Comparison of ENCODE assay signal across 35 cellular contexts in the genomic region with DNA sequence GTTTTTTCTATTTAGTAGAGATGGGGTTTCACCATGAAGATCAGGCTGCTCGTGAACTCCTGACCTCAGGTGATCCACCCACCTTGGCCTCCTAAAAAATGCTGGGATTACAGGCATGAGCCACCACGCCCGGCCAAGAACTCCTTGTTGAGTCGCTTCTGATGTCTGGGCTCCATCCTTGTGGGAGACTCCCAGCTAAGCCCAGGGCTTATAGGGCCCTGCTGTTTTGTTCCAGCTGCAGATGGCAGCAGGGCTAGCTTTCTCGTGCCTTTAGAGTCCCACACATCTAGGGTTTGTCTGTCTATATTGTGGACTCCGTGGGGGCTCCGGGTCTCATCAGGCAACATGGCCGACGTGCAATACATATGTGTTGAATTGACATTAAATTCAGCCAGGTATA.
"Had no signal": no experiment of that assay in that cellular context is flagged by ENCODE, and none has a peak within 500 bp of the region (broad histone marks: within the 10 kb centered on the region; RNA-seq: fewer than 3 reads in every experiment).

No MANE protein-coding gene starts in this region.

- ATAC-seq: activated CD8-positive, alpha-beta T cell treated with anti-CD3 and anti-CD28 coated beads for 36 hours; activated naive CD8-positive, alpha-beta T cell treated with anti-CD3 and anti-CD28 coated beads, Interleukin-2, amount 50 U/mL, for 24 hours; activated T-cell treated with anti-CD3 and anti-CD28 coated beads, Interleukin-2, amount 50 U/mL, for 4 hours; activated T-cell treated with anti-CD3 and anti-CD28 coated beads, Interleukin-2, amount 50 U/mL, for 72 hours; activated T-helper 17 cell treated with anti-CD3 and anti-CD28 coated beads, Interleukin-2, amount 50 U/mL, for 72 hours had no signal

- H3K4me1 Mint-ChIP-seq: activated B cell treated with CpG ODN at 0.5 μM for 24 hours; activated CD4-positive, alpha-beta T cell treated with anti-CD3 and anti-CD28 coated beads, Interleukin-2, amount 10 ng/mL, durations not matched to agents 24 days and 14 days had no signal

- H3K9me3 Mint-ChIP-seq: activated B cell treated with CpG ODN at 0.5 μM for 24 hours; activated CD4-positive, alpha-beta memory T cell treated with anti-CD3 and anti-CD28 coated beads for 36 hours; activated CD4-positive, alpha-beta T cell treated with anti-CD3 and anti-CD28 coated beads, Interleukin-2, amount 10 ng/mL, durations not matched to agents 24 days and 14 days; activated CD8-positive, alpha-beta T cell treated with anti-CD3 and anti-CD28 coated beads for 36 hours; activated naive CD4-positive, alpha-beta T cell treated with anti-CD3 and anti-CD28 coated beads for 36 hours; activated naive CD8-positive, alpha-beta T cell treated with anti-CD3 and anti-CD28 coated beads, Interleukin-2, amount 10 ng/mL, durations not matched to agents 7 days and 5 days; activated naive CD8-positive, alpha-beta T cell treated with anti-CD3 and anti-CD28 coated beads, Interleukin-2, amount 50 U/mL, for 24 hours; activated T-cell treated with anti-CD3 and anti-CD28 coated beads, Interleukin-2, amount 50 U/mL, for 4 hours; activated T-cell treated with anti-CD3 and anti-CD28 coated beads, Interleukin-2, amount 50 U/mL, for 72 hours; activated T-helper 1 cell treated with anti-CD3 and anti-CD28 coated beads, Interleukin-12 subunit alpha, Interleukin-12 subunit beta, Interleukin-2, Interleukin-4 antibody, amounts not matched to agents 30 ng/mL and 10 ng/mL and 1 ng/mL, durations not matched to agents 14 hours and 24 hours and 36 hours; activated T-helper 17 cell treated with anti-CD3 and anti-CD28 coated beads, Interleukin-2, amount 50 U/mL, for 72 hours; central memory CD8-positive, alpha-beta T cell; T-helper 1 cell treated with Interleukin-12 subunit alpha and Interleukin-12 subunit beta and Interleukin-4 antibody, amounts not matched to agents 30 μg/mL and 1 μg/mL, for 36 hours; T-helper 2 cell treated with Interferon-gamma antibody and Interleukin-4, amounts not matched to agents 5 μg/mL and 100 μg/mL, for 36 hours had no signal

- H3K27me3 Mint-ChIP-seq: activated B cell treated with CpG ODN at 0.5 μM for 24 hours; activated CD4-positive, alpha-beta memory T cell treated with anti-CD3 and anti-CD28 coated beads for 36 hours; activated CD8-positive, alpha-beta T cell treated with anti-CD3 and anti-CD28 coated beads for 36 hours; activated naive CD8-positive, alpha-beta T cell treated with anti-CD3 and anti-CD28 coated beads, Interleukin-2, amount 50 U/mL, for 24 hours; activated T-helper 17 cell treated with anti-CD3 and anti-CD28 coated beads, Interleukin-2, amount 50 U/mL, for 72 hours; central memory CD8-positive, alpha-beta T cell had no signal

- H3K9me3 ChIP-seq: ascending aorta had no signal

- DNase-seq: activated B cell treated with CpG ODN at 0.5 μM for 24 hours; activated CD4-positive, alpha-beta memory T cell treated with anti-CD3 and anti-CD28 coated beads for 36 hours; activated CD4-positive, alpha-beta T cell treated with anti-CD3 and anti-CD28 coated beads for 4 hours; activated CD4-positive, alpha-beta T cell treated with anti-CD3 and anti-CD28 coated beads, Interleukin-2, amount 10 ng/mL, durations not matched to agents 24 days and 14 days; activated CD4-positive, alpha-beta T cell treated with anti-CD3 and anti-CD28 coated beads, Interleukin-2, amount 50 U/mL, for 1 hour; activated CD4-positive, alpha-beta T cell treated with anti-CD3 and anti-CD28 coated beads, Interleukin-2, amount 50 U/mL, for 4 hours; activated CD4-positive, CD25-positive, alpha-beta regulatory T cell treated with anti-CD3 and anti-CD28 coated beads, Interleukin-2, amount 50 U/mL, for 72 hours; activated CD8-positive, alpha-beta memory T cell treated with anti-CD3 and anti-CD28 coated beads, Interleukin-2, amount 50 U/mL, for 4 hours; activated CD8-positive, alpha-beta T cell treated with anti-CD3 and anti-CD28 coated beads for 36 hours; activated effector memory CD4-positive, alpha-beta T cell treated with anti-CD3 and anti-CD28 coated beads, Interleukin-2, amount 50 U/mL, for 16 hours; activated gamma-delta T cell treated with Interleukin-2 at 50 U/mL for 16 hours; activated naive CD4-positive, alpha-beta T cell; activated naive CD4-positive, alpha-beta T cell treated with anti-CD3 and anti-CD28 coated beads for 36 hours; activated naive CD4-positive, alpha-beta T cell treated with anti-CD3 and anti-CD28 coated beads, Interleukin-2, amount 50 U/mL, for 16 hours; activated naive CD8-positive, alpha-beta T cell treated with anti-CD3 and anti-CD28 coated beads, Interleukin-2, amount 10 ng/mL, durations not matched to agents 7 days and 5 days; activated naive CD8-positive, alpha-beta T cell treated with anti-CD3 and anti-CD28 coated beads, Interleukin-2, amount 50 U/mL, for 24 hours; activated T-cell treated with anti-CD3 and anti-CD28 coated beads for 4 hours; activated T-cell treated with anti-CD3 and anti-CD28 coated beads, Interleukin-2, amount 50 U/mL, for 1 hour; activated T-cell treated with anti-CD3 and anti-CD28 coated beads, Interleukin-2, amount 50 U/mL, for 4 hours; activated T-cell treated with anti-CD3 and anti-CD28 coated beads, Interleukin-2, amount 50 U/mL, for 72 hours; amygdala; anterior cingulate cortex; caudate nucleus; cerebellar nuclear complex; T-helper 1 cell; T-helper 2 cell; T-helper 9 cell had no signal

- H3K36me3 Mint-ChIP-seq: activated CD4-positive, alpha-beta memory T cell treated with anti-CD3 and anti-CD28 coated beads for 36 hours; activated naive CD8-positive, alpha-beta T cell treated with anti-CD3 and anti-CD28 coated beads, Interleukin-2, amount 10 ng/mL, durations not matched to agents 7 days and 5 days; brain had no signal

- H3K36me3 ChIP-seq: ascending aorta, cardiac muscle cell had no signal

- H3K27ac Mint-ChIP-seq: activated B cell treated with CpG ODN at 0.5 μM for 24 hours; activated CD4-positive, alpha-beta memory T cell treated with anti-CD3 and anti-CD28 coated beads for 36 hours; activated CD4-positive, alpha-beta T cell treated with anti-CD3 and anti-CD28 coated beads, Interleukin-2, amount 10 ng/mL, durations not matched to agents 24 days and 14 days; activated CD8-positive, alpha-beta T cell treated with anti-CD3 and anti-CD28 coated beads for 36 hours; activated naive CD4-positive, alpha-beta T cell treated with anti-CD3 and anti-CD28 coated beads for 36 hours; activated naive CD8-positive, alpha-beta T cell treated with anti-CD3 and anti-CD28 coated beads, Interleukin-2, amount 10 ng/mL, durations not matched to agents 7 days and 5 days; activated naive CD8-positive, alpha-beta T cell treated with anti-CD3 and anti-CD28 coated beads, Interleukin-2, amount 50 U/mL, for 24 hours; activated T-cell treated with anti-CD3 and anti-CD28 coated beads, Interleukin-2, amount 50 U/mL, for 72 hours; activated T-helper 1 cell treated with anti-CD3 and anti-CD28 coated beads, Interleukin-12 subunit alpha, Interleukin-12 subunit beta, Interleukin-2, Interleukin-4 antibody, amounts not matched to agents 30 ng/mL and 10 ng/mL and 1 ng/mL, durations not matched to agents 14 hours and 24 hours and 36 hours; activated T-helper 17 cell treated with anti-CD3 and anti-CD28 coated beads, Interleukin-2, amount 50 U/mL, for 72 hours; T-helper 1 cell treated with Interleukin-12 subunit alpha and Interleukin-12 subunit beta and Interleukin-4 antibody, amounts not matched to agents 30 μg/mL and 1 μg/mL, for 36 hours; T-helper 2 cell treated with Interferon-gamma antibody and Interleukin-4, amounts not matched to agents 5 μg/mL and 100 μg/mL, for 36 hours had no signal

- H3K4me1 ChIP-seq: ascending aorta had no signal

- H3K4me3 ChIP-seq: ascending aorta, cardiac muscle cell had no signal

- H3K27me3 ChIP-seq: ascending aorta, cardiac muscle cell had no signal

- H3K4me3 Mint-ChIP-seq: activated B cell treated with CpG ODN at 0.5 μM for 24 hours; activated CD4-positive, alpha-beta memory T cell treated with anti-CD3 and anti-CD28 coated beads for 36 hours; activated CD4-positive, alpha-beta T cell treated with anti-CD3 and anti-CD28 coated beads, Interleukin-2, amount 10 ng/mL, durations not matched to agents 24 days and 14 days; activated CD8-positive, alpha-beta T cell treated with anti-CD3 and anti-CD28 coated beads for 36 hours; activated naive CD4-positive, alpha-beta T cell treated with anti-CD3 and anti-CD28 coated beads for 36 hours; activated naive CD8-positive, alpha-beta T cell treated with anti-CD3 and anti-CD28 coated beads, Interleukin-2, amount 10 ng/mL, durations not matched to agents 7 days and 5 days; activated naive CD8-positive, alpha-beta T cell treated with anti-CD3 and anti-CD28 coated beads, Interleukin-2, amount 50 U/mL, for 24 hours; activated T-cell treated with anti-CD3 and anti-CD28 coated beads, Interleukin-2, amount 50 U/mL, for 4 hours; activated T-cell treated with anti-CD3 and anti-CD28 coated beads, Interleukin-2, amount 50 U/mL, for 72 hours; activated T-helper 1 cell treated with anti-CD3 and anti-CD28 coated beads, Interleukin-12 subunit alpha, Interleukin-12 subunit beta, Interleukin-2, Interleukin-4 antibody, amounts not matched to agents 30 ng/mL and 10 ng/mL and 1 ng/mL, durations not matched to agents 14 hours and 24 hours and 36 hours; activated T-helper 17 cell treated with anti-CD3 and anti-CD28 coated beads, Interleukin-2, amount 50 U/mL, for 72 hours; brain; central memory CD8-positive, alpha-beta T cell; T-helper 1 cell treated with Interleukin-12 subunit alpha and Interleukin-12 subunit beta and Interleukin-4 antibody, amounts not matched to agents 30 μg/mL and 1 μg/mL, for 36 hours; T-helper 2 cell treated with Interferon-gamma antibody and Interleukin-4, amounts not matched to agents 5 μg/mL and 100 μg/mL, for 36 hours had no signal
